ENCODE assay signal across 8 cellular contexts in the genomic region with DNA sequence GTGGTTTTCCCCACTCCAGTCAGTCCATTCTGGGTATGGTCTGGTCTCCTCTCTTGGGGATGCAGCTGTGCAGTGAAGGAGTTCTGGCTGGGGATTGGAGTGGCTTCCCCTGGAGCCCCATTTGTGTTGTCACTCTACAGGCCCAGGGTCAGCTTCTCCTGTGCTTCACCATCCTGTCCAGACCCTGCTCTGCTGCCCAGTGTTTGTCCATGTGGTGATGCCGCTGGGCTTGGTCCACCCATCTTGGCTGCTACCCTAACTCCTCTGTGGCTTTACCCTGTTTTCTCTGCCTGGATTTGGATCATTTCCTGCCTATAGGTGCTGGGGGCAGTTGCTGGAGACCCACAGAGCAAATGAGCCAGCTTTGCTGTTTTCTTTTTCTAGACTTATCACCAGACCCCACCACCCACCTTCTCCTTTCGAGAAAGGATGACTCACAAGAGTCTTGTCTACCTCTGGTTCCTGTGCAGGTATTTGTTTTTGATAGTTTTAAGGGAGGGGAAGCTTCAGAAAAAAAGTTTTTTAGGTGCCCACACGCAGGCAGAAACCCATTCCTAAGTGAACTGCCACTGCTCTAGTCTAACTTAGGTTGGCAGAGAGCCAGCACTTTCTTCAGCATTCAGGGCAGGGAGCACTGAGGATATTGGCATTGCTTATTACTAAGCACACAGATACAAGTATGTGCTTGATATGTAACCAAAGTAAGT. TPM values are rescaled to one million over a fixed set of nuclear protein-coding genes. Genes with fewer than 3 reads are reported as not detected.
A peak's percentile ranks its signal among the peaks of the same experiment; 100 is the strongest.
DNase-seq lines count a peak whose midpoint lies in the region; ATAC-seq and TF ChIP-seq lines count a peak whose summit lies in the region.

No MANE protein-coding gene starts in this region.

- no peaks in the 10 kb centered on the region for H3K27me3 ChIP-seq in CD4-positive, CD25-positive, alpha-beta regulatory T cell (ENCODE audit: control insufficient read depth, insufficient read depth, low read length)
- H3K27me3 ChIP-seq in Panc1 (ENCODE audit: control insufficient read depth, insufficient read depth, low read length) (no peaks in the 10 kb centered on the region), breast epithelium (no peaks in the 10 kb centered on the region)

- TF ChIP-seq CTCF in Panc1 (IDR thresholded peaks at IDR 0.05) (no peak), breast epithelium (IDR thresholded peaks at IDR 0.05) (no peak)

- H3K27ac Mint-ChIP-seq in CD4-positive, CD25-positive, alpha-beta regulatory T cell, result peak overlapping the region; percentile 78 to 82 (median 79)
- H3K27ac Mint-ChIP-seq in memory B cell, result peak overlapping the region; percentile 59

- ATAC-seq in CD4-positive, CD25-positive, alpha-beta regulatory T cell (ENCODE audit: low read depth in 2 of 2), result peak; percentile 75 to 76
- peak; percentile 9; the same call in 1 of the 2 replicates for ATAC-seq in Panc1
- ATAC-seq in memory B cell (ENCODE audit: low read depth), result no peak
- ATAC-seq in GM21447 (IDR thresholded peaks at IDR 0.05; ENCODE audit: unreplicated experiment), result no peak

- TF ChIP-seq POLR2A in breast epithelium (IDR thresholded peaks at IDR 0.05), result no peak

- CTCF ChIA-PET in Panc1 (lab: Charles Lee), result no interaction called here

- no peak overlapping the region for H3K4me3 ChIP-seq in CD4-positive, CD25-positive, alpha-beta regulatory T cell (ENCODE audit: low read depth, low read length)
- H3K4me3 ChIP-seq in Panc1 (ENCODE audit: low read depth in 2 of 2, low read length in 2 of 2) (no peak overlapping the region), breast epithelium (no peak overlapping the region)

- POLR2A ChIA-PET in Panc1 (lab: Charles Lee), result no interaction called here

- H3K36me3 ChIP-seq in CD4-positive, CD25-positive, alpha-beta regulatory T cell (ENCODE audit: control insufficient read depth, insufficient read depth, low read length), result peaks cover 59% of the 10 kb centered on the region
- H3K36me3 ChIP-seq in Panc1 (ENCODE audit: control insufficient read depth, insufficient read depth, low read length) (peaks cover 19% of the 10 kb centered on the region), breast epithelium (no peaks in the 10 kb centered on the region)

- no peak overlapping the region for H3K27ac ChIP-seq in CD4-positive, CD25-positive, alpha-beta regulatory T cell (ENCODE audit: insufficient read depth, low read length, poor library complexity, severe bottlenecking)
- no peak overlapping the region for H3K27ac ChIP-seq in Panc1 (ENCODE audit: low read length)
- H3K27ac ChIP-seq in breast epithelium, result peak overlapping the region; percentile 26 to 64

- peaks cover 4 to 26% (median 16%) of the 10 kb centered on the region in 4 donors for H3K4me1 Mint-ChIP-seq in CD4-positive, CD25-positive, alpha-beta regulatory T cell
- peaks cover 7% of the 10 kb centered on the region for H3K4me1 Mint-ChIP-seq in memory B cell

- peaks cover 19% of the 10 kb centered on the region for H3K36me3 Mint-ChIP-seq in CD4-positive, CD25-positive, alpha-beta regulatory T cell
- peaks cover 16% of the 10 kb centered on the region for H3K36me3 Mint-ChIP-seq in memory B cell

- intact Hi-C loops in Panc1 (cut with micrococcal nuclease; ENCODE audit: unreplicated experiment) (no loop called here), breast epithelium (cut with DNase I; ENCODE audit: low total_unique reads) (no loop called here)

- BruUV-seq in Panc1 (replicated peaks; lab: Mats Ljungman, UMichigan), result TSS peak; percentile 13

- no peaks in the 10 kb centered on the region for H3K27me3 Mint-ChIP-seq in CD4-positive, CD25-positive, alpha-beta regulatory T cell
- no peaks in the 10 kb centered on the region for H3K27me3 Mint-ChIP-seq in memory B cell

- in situ Hi-C loops in Panc1 (cut with HindIII; ENCODE audit: low pct_unique_long_range_greater_than_20kb, low sequenced_read_pairs), result no loop called here

- H3K4me3 Mint-ChIP-seq in CD4-positive, CD25-positive, alpha-beta regulatory T cell, result no peak overlapping the region
- no peak overlapping the region for H3K4me3 Mint-ChIP-seq in memory B cell

- DNase-seq in CD4-positive, CD25-positive, alpha-beta regulatory T cell, result peak in 1 of 3 donors; percentile 30
- DNase-seq in Panc1 (ENCODE audit: low read depth, low spot score) (no peak), breast epithelium (ENCODE audit: low spot score in 2 of 2) (no peak), memory B cell (ENCODE audit: low spot score in 2 of 2) (no peak), NCI-H1092 (lab: John Stamatoyannopoulos, UW) (no peak), COR-L47 (lab: John Stamatoyannopoulos, UW) (no peak), iPS-NIHi11 (ENCODE audit: low spot score) (no peak)

- no peaks in the 10 kb centered on the region for H3K9me3 Mint-ChIP-seq in CD4-positive, CD25-positive, alpha-beta regulatory T cell
- no peaks in the 10 kb centered on the region for H3K9me3 Mint-ChIP-seq in memory B cell

- no peaks in the 10 kb centered on the region for H3K9me3 ChIP-seq in CD4-positive, CD25-positive, alpha-beta regulatory T cell (ENCODE audit: control insufficient read depth in 2 of 2, low read length in 2 of 2)
- H3K9me3 ChIP-seq in Panc1 (ENCODE audit: control insufficient read depth, insufficient read depth, low read depth, low read length) (no peaks in the 10 kb centered on the region), breast epithelium (no peaks in the 10 kb centered on the region)

- H3K4me1 ChIP-seq in CD4-positive, CD25-positive, alpha-beta regulatory T cell (ENCODE audit: control insufficient read depth, insufficient read depth, low read length, poor library complexity, severe bottlenecking), result no peaks in the 10 kb centered on the region
- H3K4me1 ChIP-seq in Panc1 (ENCODE audit: control insufficient read depth, insufficient read depth, low read length) (no peaks in the 10 kb centered on the region), breast epithelium (no peaks in the 10 kb centered on the region)

RNA-seq across cellular contexts. Expression of gene ZDHHC16, which starts 8.5 kb away (rescaled TPM):
- total RNA-seq in CD4-positive, CD25-positive, alpha-beta regulatory T cell, result 17.1 TPM
- polyA plus RNA-seq in CD4-positive, CD25-positive, alpha-beta regulatory T cell, result 10 to 100 TPM; 25.3 to 36.4 (median 28.5) TPM
- total RNA-seq in Panc1 (2021; ENCODE audit: unreplicated experiment) (64.5 TPM), breast epithelium (10 to 100 TPM; 21.6 to 53.1 (median 44.6) TPM)
- 58.1 TPM for polyA plus RNA-seq in Panc1 (2012; ENCODE audit: insufficient read length)

RNA-seq across cellular contexts. Expression of gene EXOSC1, which starts 8.7 kb away (rescaled TPM):
- 42.2 TPM for total RNA-seq in CD4-positive, CD25-positive, alpha-beta regulatory T cell
- 100 to 1,000 TPM in 2 of 4 donors, 10 to 100 TPM in 2; 97.5 to 105 (median 101) TPM for polyA plus RNA-seq in CD4-positive, CD25-positive, alpha-beta regulatory T cell
- total RNA-seq in Panc1 (2021; ENCODE audit: unreplicated experiment), result 60.3 TPM
- polyA plus RNA-seq in Panc1 (2012; ENCODE audit: insufficient read length), result 83.3 TPM
- 10 to 100 TPM; 27.7 to 37.9 (median 36.7) TPM for total RNA-seq in breast epithelium

RNA-seq across cellular contexts. Expression of gene PGAM1, which starts 28.5 kb away (rescaled TPM):
- total RNA-seq in CD4-positive, CD25-positive, alpha-beta regulatory T cell, result 98.8 TPM
- polyA plus RNA-seq in CD4-positive, CD25-positive, alpha-beta regulatory T cell, result 100 to 1,000 TPM; 253 to 375 (median 298) TPM
- total RNA-seq in Panc1 (2021; ENCODE audit: unreplicated experiment) (726 TPM), breast epithelium (100 to 1,000 TPM; 162 to 182 (median 171) TPM)
- 865 TPM for polyA plus RNA-seq in Panc1 (2012; ENCODE audit: insufficient read length)

RNA-seq across cellular contexts. Expression of gene MMS19, which starts 43.7 kb away (rescaled TPM):
- 59.6 TPM for total RNA-seq in CD4-positive, CD25-positive, alpha-beta regulatory T cell
- 10 to 100 TPM; 26.7 to 44.5 (median 34.8) TPM for polyA plus RNA-seq in CD4-positive, CD25-positive, alpha-beta regulatory T cell
- total RNA-seq in Panc1 (2021; ENCODE audit: unreplicated experiment) (83.3 TPM), breast epithelium (100 to 1,000 TPM in 1 of 3 donors, 10 to 100 TPM in 2; 73.0 to 109 (median 78.7) TPM)
- polyA plus RNA-seq in Panc1 (2012; ENCODE audit: insufficient read length), result 81.5 TPM

RNA-seq across cellular contexts. Expression of gene UBTD1, which starts 44.2 kb away (rescaled TPM):
- total RNA-seq in CD4-positive, CD25-positive, alpha-beta regulatory T cell, result 1.4 TPM
- polyA plus RNA-seq in CD4-positive, CD25-positive, alpha-beta regulatory T cell, result 1 to 10 TPM in 3 of 4 donors, under 1 TPM in 1; 0.22 to 2.2 (median 2.0) TPM
- total RNA-seq in Panc1 (2021; ENCODE audit: unreplicated experiment), result 55.6 TPM
- 63.0 TPM for polyA plus RNA-seq in Panc1 (2012; ENCODE audit: insufficient read length)
- total RNA-seq in breast epithelium, result 10 to 100 TPM in 2 of 3 donors, 1 to 10 TPM in 1; 9.9 to 14.7 (median 12.4) TPM

Comparison
In these comparisons a context has a peak if more than half of its experiments do, and no peak if none do; other contexts are left out.
1. ATAC-seq: peak in CD4-positive, CD25-positive, alpha-beta regulatory T cell (2 of 2) and Panc1 (single experiment); none in memory B cell (single experiment) and GM21447 (single experiment).
2. H3K27ac ChIP-seq: peak in breast epithelium (2 of 2); none in CD4-positive, CD25-positive, alpha-beta regulatory T cell (single experiment) and Panc1 (single experiment).